In the genomic region with DNA sequence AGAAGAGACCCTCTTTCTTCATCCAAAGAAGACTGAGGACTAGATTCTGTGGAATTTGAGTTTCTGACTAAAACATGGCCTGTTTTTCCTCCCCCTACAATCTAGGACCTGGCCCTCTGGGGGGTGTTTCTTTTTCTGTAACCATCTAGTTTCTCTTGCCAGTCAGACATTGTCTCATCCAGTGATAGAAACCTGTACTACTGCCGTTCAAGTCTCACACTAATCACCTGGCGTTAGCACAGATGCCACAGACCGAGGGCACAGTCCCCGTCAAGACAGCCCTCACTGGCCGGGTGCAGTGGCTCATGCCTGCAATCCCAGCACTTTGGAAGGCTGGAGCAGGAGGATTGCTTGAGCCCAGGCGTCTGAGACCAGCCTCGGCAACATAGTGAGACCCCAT, we compare ENCODE assay signal across 1 cellular context.
TF ChIP-seq lines count a peak whose summit lies in the region.

No MANE protein-coding gene starts in this region.

TF ChIP-seq in GM23338, 12 proteins besides CTCF, POLR2A, EP300 and RAD21 (continued from another document):
- TF ChIP-seq ZNF462 (CRISPR knock-in tag; IDR thresholded peaks at IDR 0.05) (no peak), JUNB (IDR thresholded peaks at IDR 0.05; ENCODE audit: unreplicated experiment) (no peak), EZH2 (IDR thresholded peaks at IDR 0.05; ENCODE audit: low read depth, unreplicated experiment) (no peak), EZH2phosphoT487 (IDR thresholded peaks at IDR 0.05; ENCODE audit: unreplicated experiment) (no peak), POLR2AphosphoS5 (IDR thresholded peaks at IDR 0.05; ENCODE audit: low read depth) (no peak), STAT1 (IDR thresholded peaks at IDR 0.05; ENCODE audit: unreplicated experiment) (no peak), NANOG (IDR thresholded peaks at IDR 0.05; ENCODE audit: borderline replicate concordance) (no peak), ZNF331 (CRISPR knock-in tag; IDR thresholded peaks at IDR 0.05; ENCODE audit: low read depth) (no peak), CREB1 (CRISPR knock-in tag; IDR thresholded peaks at IDR 0.05; ENCODE audit: low read depth) (no peak), ZNF114 (CRISPR knock-in tag; IDR thresholded peaks at IDR 0.05) (no peak)
- TF ChIP-seq, protein P1, sequence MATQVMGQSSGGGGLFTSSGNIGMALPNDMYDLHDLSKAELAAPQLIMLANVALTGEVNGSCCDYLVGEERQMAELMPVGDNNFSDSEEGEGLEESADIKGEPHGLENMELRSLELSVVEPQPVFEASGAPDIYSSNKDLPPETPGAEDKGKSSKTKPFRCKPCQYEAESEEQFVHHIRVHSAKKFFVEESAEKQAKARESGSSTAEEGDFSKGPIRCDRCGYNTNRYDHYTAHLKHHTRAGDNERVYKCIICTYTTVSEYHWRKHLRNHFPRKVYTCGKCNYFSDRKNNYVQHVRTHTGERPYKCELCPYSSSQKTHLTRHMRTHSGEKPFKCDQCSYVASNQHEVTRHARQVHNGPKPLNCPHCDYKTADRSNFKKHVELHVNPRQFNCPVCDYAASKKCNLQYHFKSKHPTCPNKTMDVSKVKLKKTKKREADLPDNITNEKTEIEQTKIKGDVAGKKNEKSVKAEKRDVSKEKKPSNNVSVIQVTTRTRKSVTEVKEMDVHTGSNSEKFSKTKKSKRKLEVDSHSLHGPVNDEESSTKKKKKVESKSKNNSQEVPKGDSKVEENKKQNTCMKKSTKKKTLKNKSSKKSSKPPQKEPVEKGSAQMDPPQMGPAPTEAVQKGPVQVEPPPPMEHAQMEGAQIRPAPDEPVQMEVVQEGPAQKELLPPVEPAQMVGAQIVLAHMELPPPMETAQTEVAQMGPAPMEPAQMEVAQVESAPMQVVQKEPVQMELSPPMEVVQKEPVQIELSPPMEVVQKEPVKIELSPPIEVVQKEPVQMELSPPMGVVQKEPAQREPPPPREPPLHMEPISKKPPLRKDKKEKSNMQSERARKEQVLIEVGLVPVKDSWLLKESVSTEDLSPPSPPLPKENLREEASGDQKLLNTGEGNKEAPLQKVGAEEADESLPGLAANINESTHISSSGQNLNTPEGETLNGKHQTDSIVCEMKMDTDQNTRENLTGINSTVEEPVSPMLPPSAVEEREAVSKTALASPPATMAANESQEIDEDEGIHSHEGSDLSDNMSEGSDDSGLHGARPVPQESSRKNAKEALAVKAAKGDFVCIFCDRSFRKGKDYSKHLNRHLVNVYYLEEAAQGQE (IDR thresholded peaks at IDR 0.05; ENCODE audit: unreplicated experiment) = no peak
